25 cellular contexts compared by ENCODE assay signal in the genomic region with DNA sequence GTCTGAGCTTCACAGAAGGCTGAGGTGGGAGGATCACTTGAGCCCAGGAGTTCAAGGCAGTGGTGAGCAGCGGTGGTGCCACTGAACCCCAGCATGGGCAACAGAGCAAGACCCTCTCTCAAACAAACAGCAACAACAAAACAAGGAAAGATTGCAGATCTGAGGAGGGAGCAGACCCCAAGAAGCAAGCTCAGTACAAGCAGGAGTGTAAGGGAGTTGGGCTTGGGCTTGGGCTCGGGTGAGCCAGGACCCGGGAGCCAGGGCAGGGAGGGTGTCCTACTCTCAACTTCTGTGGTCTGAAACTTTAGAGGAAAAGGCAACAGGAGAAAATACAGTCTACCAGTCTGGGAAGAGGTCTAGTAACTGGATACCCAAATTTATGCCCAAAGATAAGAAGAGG.
"Had no signal": no experiment of that assay in that cellular context is flagged by ENCODE, and none has a peak within 500 bp of the region (broad histone marks: within the 10 kb centered on the region; RNA-seq: fewer than 3 reads in every experiment).

No MANE protein-coding gene starts in this region.

- H3K27ac ChIP-seq: heart left ventricle, left ventricle myocardium inferior, lower lobe of right lung, neutrophil, right atrium auricular region, testis, tibial nerve, upper lobe of right lung, vagina had no signal

- H3K27me3 ChIP-seq: heart left ventricle, neutrophil, right atrium auricular region, testis, tibial nerve, upper lobe of right lung, vagina had no signal

- H3K36me3 ChIP-seq: heart left ventricle, left ventricle myocardium inferior, lower lobe of right lung, neutrophil, right atrium auricular region, tibial nerve, upper lobe of right lung, vagina had no signal

- H3K36me3 Mint-ChIP-seq: stimulated activated effector memory CD8-positive, alpha-beta T cell treated with anti-CD3 and anti-CD28 coated beads, Interleukin-12 subunit alpha, Interleukin-12 subunit beta, amount 100 ng/mL, for 72 hours had no signal

- ATAC-seq: effector memory CD8-positive, alpha-beta T cell; heart left ventricle; lower lobe of right lung; stimulated activated effector memory CD8-positive, alpha-beta T cell treated with anti-CD3 and anti-CD28 coated beads, Interleukin-12 subunit alpha, Interleukin-12 subunit beta, amount 100 ng/mL, for 72 hours; upper lobe of right lung had no signal

- H3K9me3 Mint-ChIP-seq: effector memory CD8-positive, alpha-beta T cell had no signal

- H3K4me3 Mint-ChIP-seq: dendritic cell treated with granulocyte-macrophage colony-stimulating factor and Interleukin-4, amounts not matched to agents 40 ng/mL and 50 ng/mL, for 4 days; effector memory CD8-positive, alpha-beta T cell; naive B cell; nephron; stimulated activated effector memory CD8-positive, alpha-beta T cell treated with anti-CD3 and anti-CD28 coated beads, Interleukin-12 subunit alpha, Interleukin-12 subunit beta, amount 100 ng/mL, for 72 hours; stimulated activated naive CD8-positive, alpha-beta T cell treated with anti-CD3 and anti-CD28 coated beads, Interleukin-15, Interleukin-2, amounts not matched to agents 100 ng/mL and 50 ng/mL, for 24 hours had no signal

- H3K4me3 ChIP-seq: heart left ventricle, left ventricle myocardium inferior, lower lobe of right lung, right atrium auricular region, testis, tibial nerve, upper lobe of right lung, vagina had no signal

- FAIRE-seq: colon, islet of Langerhans, small intestine had no signal

- H3K4me1 ChIP-seq: heart left ventricle, left ventricle myocardium inferior, lower lobe of right lung, right atrium auricular region, testis, tibial nerve, upper lobe of right lung, vagina had no signal

- H3K27ac Mint-ChIP-seq: dendritic cell treated with granulocyte-macrophage colony-stimulating factor and Interleukin-4, amounts not matched to agents 40 ng/mL and 50 ng/mL, for 4 days; effector memory CD8-positive, alpha-beta T cell; naive B cell; nephron; stimulated activated effector memory CD8-positive, alpha-beta T cell treated with anti-CD3 and anti-CD28 coated beads, Interleukin-12 subunit alpha, Interleukin-12 subunit beta, amount 100 ng/mL, for 72 hours; stimulated activated naive CD8-positive, alpha-beta T cell treated with anti-CD3 and anti-CD28 coated beads, Interleukin-15, Interleukin-2, amounts not matched to agents 100 ng/mL and 50 ng/mL, for 24 hours had no signal

- DNase-seq: cerebellar nuclear complex; effector memory CD8-positive, alpha-beta T cell; foreskin melanocyte; heart left ventricle; hypothalamus; left ventricle myocardium inferior; lower lobe of right lung; mesenchymal stem cell; naive B cell; posterior cingulate gyrus; small intestine; stimulated activated CD4-positive, alpha-beta T cell treated with anti-CD3 and anti-CD28 coated beads, Interleukin-2, amount 100 ng/mL, for 48 hours; stimulated activated CD8-positive, alpha-beta memory T cell treated with anti-CD3 and anti-CD28 coated beads, Interleukin-4, amount 100 ng/mL, for 48 hours; testis; upper lobe of right lung had no signal

- H3K4me1 Mint-ChIP-seq: naive B cell; nephron; stimulated activated effector memory CD8-positive, alpha-beta T cell treated with anti-CD3 and anti-CD28 coated beads, Interleukin-12 subunit alpha, Interleukin-12 subunit beta, amount 100 ng/mL, for 72 hours had no signal

- H3K9me3 ChIP-seq: lower lobe of right lung, neutrophil, right atrium auricular region, testis, upper lobe of right lung, vagina had no signal
